Comparison of ENCODE assay signal across 9 cellular contexts in genomic region chr7:64630496-64630895, GRCh38. TPM values are rescaled to one million over a fixed set of nuclear protein-coding genes. Genes with fewer than 3 reads are reported as not detected.
A peak's percentile ranks its signal among the peaks of the same experiment; 100 is the strongest.
DNase-seq lines count a peak whose midpoint lies in the region; ATAC-seq, FAIRE-seq and TF ChIP-seq lines count a peak whose summit lies in the region.
"Had no signal": no experiment of that assay in that cellular context is flagged by ENCODE, and none has a peak within 500 bp of the region (broad histone marks: within the 10 kb centered on the region; RNA-seq: fewer than 3 reads in every experiment).

No MANE protein-coding gene starts in this region.

- H3K4me3 ChIP-seq in adrenal gland (no peak overlapping the region), lower lobe of right lung (no peak overlapping the region)
- H3K4me3 ChIP-seq: sigmoid colon had no signal

- H3K36me3 ChIP-seq in adrenal gland (replicated peaks in 1 of 2): no peaks in the 10 kb centered on the region
- H3K36me3 ChIP-seq in lower lobe of right lung: no peaks in the 10 kb centered on the region
- H3K36me3 ChIP-seq: sigmoid colon had no signal

- 25 to 53% (median 46%) methylated on average over 2 of the region's 2 CpGs for WGBS in adrenal gland, 4 donors

- no peak for FAIRE-seq in HTR-8/SVneo (lab: Jason Lieb, UNC)

- TF ChIP-seq POLR2A in adrenal gland (IDR thresholded peaks at IDR 0.05): no peak

- TF ChIP-seq CTCF in adrenal gland (IDR thresholded peaks at IDR 0.05) (peak; percentile 30 to 52 (median 40)), lower lobe of right lung (IDR thresholded peaks at IDR 0.05) (peak; percentile 40)

- ATAC-seq in lower lobe of right lung: no peak
- ATAC-seq in esophagus mucosa: no peak
- ATAC-seq in GM18519 (IDR thresholded peaks at IDR 0.05; ENCODE audit: low FRiP score, unreplicated experiment): no peak

- no peaks in the 10 kb centered on the region for H3K9me3 ChIP-seq in adrenal gland (replicated peaks in 1 of 3)
- no peaks in the 10 kb centered on the region for H3K9me3 ChIP-seq in lower lobe of right lung
- H3K9me3 ChIP-seq: sigmoid colon had no signal

- no peak overlapping the region for H3K27ac ChIP-seq in adrenal gland
- H3K27ac ChIP-seq in lower lobe of right lung: no peak overlapping the region
- H3K27ac ChIP-seq: sigmoid colon had no signal

- no peaks in the 10 kb centered on the region for H3K4me1 ChIP-seq in adrenal gland (replicated peaks in 1 of 2)
- H3K4me1 ChIP-seq in lower lobe of right lung: no peaks in the 10 kb centered on the region
- H3K4me1 ChIP-seq: sigmoid colon had no signal

- no peaks in the 10 kb centered on the region for H3K27me3 ChIP-seq in adrenal gland
- H3K27me3 ChIP-seq in lower lobe of right lung (ENCODE audit: low read depth): no peaks in the 10 kb centered on the region
- H3K27me3 ChIP-seq: sigmoid colon had no signal

- intact Hi-C loops in adrenal gland (cut with DNase I): no loop called here
- intact Hi-C loops in lower lobe of right lung (cut with DNase I): no loop called here

- DNase-seq in COLO829 (ENCODE audit: low spot score) (peak; percentile 65), HTR-8/SVneo (ENCODE audit: insufficient read length, low spot score) (peak; percentile 0), adrenal gland (peak in 1 of 7 donors; percentile 21), lower lobe of right lung (no peak), T1000 (lab: John Stamatoyannopoulos, UW) (no peak), NCI-H2029 treated with DMSO at 0.1 percent for 48 hours (lab: John Stamatoyannopoulos, UW) (no peak)
- DNase-seq: sigmoid colon had no signal

RNA-seq across cellular contexts. Expression of gene ZNF107, which starts 35.4 kb away (rescaled TPM):
- 10 to 100 TPM in 4 of 8 donors, 1 to 10 TPM in 4; 2.8 to 15.7 (median 10.0) TPM for total RNA-seq in adrenal gland
- polyA plus RNA-seq in adrenal gland: 10 to 100 TPM in 1 of 3 donors, 1 to 10 TPM in 2; 2.3 to 13.5 (median 3.5) TPM
- total RNA-seq in lower lobe of right lung: 4.3 TPM
- 2.3 TPM for total RNA-seq in esophagus mucosa

Comparison
In these comparisons a context has a peak if more than half of its experiments do, and no peak if none do; other contexts are left out.
1. DNase-seq: peak in COLO829 (single experiment) and HTR-8/SVneo (single experiment); none in lower lobe of right lung (single experiment), T1000 (single experiment) and NCI-H2029 treated with DMSO at 0.1 percent for 48 hours (single experiment).